Comparison of ENCODE assay signal across 12 cellular contexts in the genomic region with DNA sequence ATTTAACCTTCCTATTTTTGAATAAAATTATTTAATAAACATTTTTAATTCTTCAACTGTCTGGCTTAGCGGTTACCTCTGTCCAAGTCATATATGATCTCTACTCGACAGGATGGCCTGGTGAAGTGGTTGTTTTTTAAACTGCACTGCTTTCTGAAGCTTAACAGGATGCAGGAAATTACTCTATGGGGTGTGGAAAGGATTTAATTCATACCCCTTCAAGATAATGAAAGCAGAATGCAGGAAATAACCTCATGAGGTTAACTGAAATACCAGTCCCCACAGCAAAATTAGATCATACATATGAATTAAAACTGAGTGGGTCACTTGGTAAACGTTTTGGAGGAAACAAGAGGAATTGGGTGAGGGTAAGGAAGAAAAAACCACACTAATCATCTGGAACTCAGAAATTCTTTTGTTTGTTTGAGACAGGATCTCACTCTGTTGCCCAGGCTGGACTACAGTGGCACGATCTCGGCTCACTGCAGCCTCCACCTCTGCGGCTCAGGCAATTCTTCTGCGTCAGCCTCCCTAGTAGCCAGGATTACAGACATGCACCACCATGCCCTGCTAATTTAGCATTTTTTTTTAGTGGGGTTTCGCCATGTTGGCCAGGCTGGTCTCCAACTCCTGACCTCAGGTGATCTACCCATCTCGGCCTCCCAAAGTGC. TPM values are rescaled to one million over a fixed set of nuclear protein-coding genes. Genes with fewer than 3 reads are reported as not detected.
DNase-seq lines count a peak whose midpoint lies in the region; ATAC-seq and TF ChIP-seq lines count a peak whose summit lies in the region.
"Had no signal": no experiment of that assay in that cellular context is flagged by ENCODE, and none has a peak within 500 bp of the region (broad histone marks: within the 10 kb centered on the region; RNA-seq: fewer than 3 reads in every experiment).

No MANE protein-coding gene starts in this region.

- H3K4me3 ChIP-seq in Jurkat, Clone E6-1 (ENCODE audit: low read length) = no peak overlapping the region
- no peak overlapping the region for H3K4me3 ChIP-seq in dorsolateral prefrontal cortex

- H3K9me3 Mint-ChIP-seq in central memory CD8-positive, alpha-beta T cell = no peaks in the 10 kb centered on the region
- peaks cover 40% of the 10 kb centered on the region for H3K9me3 Mint-ChIP-seq in mesothelial cell of epicardium

- intact Hi-C loops in dorsolateral prefrontal cortex (cut with DNase I) = no loop called here

- in situ Hi-C loops in ACHN (cut with HindIII; ENCODE audit: low pct_ligation_motif_present, low pct_unique_long_range_greater_than_20kb, low sequenced_read_pairs) = no loop called here

- H3K27ac ChIP-seq in dorsolateral prefrontal cortex = peak overlapping the region in 12 of 59 donors; percentile 10 to 49 (median 24)

- no peak overlapping the region for H3K4me3 Mint-ChIP-seq in central memory CD8-positive, alpha-beta T cell
- no peak overlapping the region for H3K4me3 Mint-ChIP-seq in mesothelial cell of epicardium

- TF ChIP-seq CTCF in mesothelial cell of epicardium (IDR thresholded peaks at IDR 0.05; ENCODE audit: unreplicated experiment) = no peak
- TF ChIP-seq CTCF in dorsolateral prefrontal cortex (IDR thresholded peaks at IDR 0.05 in 54 of 56, conservative IDR thresholded peaks at IDR 0.05 in 2 of 56; ENCODE audit: low read depth in 1 of 56, partially characterized antibody in 56 of 56) = no peak

- peak overlapping the region; percentile 66 for H3K27ac Mint-ChIP-seq in central memory CD8-positive, alpha-beta T cell (ENCODE audit: low read depth)
- peak overlapping the region; percentile 30 for H3K27ac Mint-ChIP-seq in mesothelial cell of epicardium

- no peaks in the 10 kb centered on the region for H3K27me3 Mint-ChIP-seq in central memory CD8-positive, alpha-beta T cell
- no peaks in the 10 kb centered on the region for H3K27me3 Mint-ChIP-seq in mesothelial cell of epicardium (ENCODE audit: low read depth)

- no peaks in the 10 kb centered on the region for H3K27me3 ChIP-seq in dorsolateral prefrontal cortex

- H3K4me1 Mint-ChIP-seq in central memory CD8-positive, alpha-beta T cell = peaks cover 18% of the 10 kb centered on the region
- H3K4me1 Mint-ChIP-seq in mesothelial cell of epicardium = peaks cover 12% of the 10 kb centered on the region

- H3K36me3 Mint-ChIP-seq in central memory CD8-positive, alpha-beta T cell (ENCODE audit: insufficient read depth) = peaks cover 6% of the 10 kb centered on the region
- peaks cover 57% of the 10 kb centered on the region for H3K36me3 Mint-ChIP-seq in mesothelial cell of epicardium

- DNase-seq in ACHN (peak; percentile 20), mesothelial cell of epicardium (ENCODE audit: low spot score in 2 of 2, unreplicated experiment in 2 of 2) (no peak), dorsolateral prefrontal cortex (no peak), NCI-H2107 (lab: John Stamatoyannopoulos, UW) (no peak), NCI-H187 treated with DMSO at 0.1 percent for 48 hours (lab: John Stamatoyannopoulos, UW) (no peak)
- peak; percentile 75 for DNase-seq in Jurkat, Clone E6-1 (ENCODE audit: low read depth, low spot score)
- DNase-seq in central memory CD8-positive, alpha-beta T cell (ENCODE audit: low spot score in 2 of 2) = no peak
- DNase-seq: activated CD8-positive, alpha-beta memory T cell treated with anti-CD3 and anti-CD28 coated beads, Interleukin-2, amount 50 U/mL, for 48 hours; Calu3; MM.1S; nucleus accumbens had no signal

- ATAC-seq in central memory CD8-positive, alpha-beta T cell (replicated peaks; ENCODE audit: extremely low read depth, poor library complexity, severe bottlenecking) = peak; percentile 36
- no peak for ATAC-seq in GM19324 (IDR thresholded peaks at IDR 0.05; ENCODE audit: low FRiP score, unreplicated experiment)

RNA-seq across cellular contexts. Expression of gene LYSMD4, which starts 50.1 kb away (rescaled TPM):
- 11.7 TPM for polyA plus RNA-seq in Jurkat, Clone E6-1 (2012; ENCODE audit: insufficient read depth, insufficient read length)
- total RNA-seq in mesothelial cell of epicardium (17.2 to 18.1 TPM (median 17.2 TPM) in 3 replicates), dorsolateral prefrontal cortex (10 to 100 TPM; 13.4 to 39.6 (median 21.1) TPM)

Comparison
In these comparisons a context has a peak if more than half of its experiments do, and no peak if none do; other contexts are left out.
1. DNase-seq: peak in ACHN (single experiment) and Jurkat, Clone E6-1 (single experiment); none in central memory CD8-positive, alpha-beta T cell (0 of 2), mesothelial cell of epicardium (0 of 2), dorsolateral prefrontal cortex (0 of 10), NCI-H2107 (single experiment) and NCI-H187 treated with DMSO at 0.1 percent for 48 hours (single experiment).